16 cellular contexts compared by ENCODE assay signal in the genomic region with DNA sequence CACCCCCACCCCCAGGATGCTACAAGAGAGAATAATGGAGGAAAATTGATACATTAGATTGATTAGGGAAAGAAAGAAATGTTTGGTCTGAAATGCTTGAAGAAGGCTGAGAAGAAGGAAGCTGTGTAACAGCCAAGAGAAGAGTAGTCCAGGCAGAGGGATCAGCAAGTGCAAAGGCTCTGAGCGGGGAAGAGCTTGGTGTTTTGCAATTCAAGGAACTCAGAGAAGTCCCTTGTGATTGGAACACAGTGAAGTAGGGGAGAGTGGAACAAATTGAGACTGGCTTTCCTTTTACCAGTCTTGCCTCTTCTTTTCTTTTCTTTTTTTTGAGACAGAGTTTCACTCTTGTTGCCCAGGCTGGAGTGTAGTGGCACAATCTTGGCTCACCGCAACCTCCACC.
A peak's percentile ranks its signal among the peaks of the same experiment; 100 is the strongest.
DNase-seq lines count a peak whose midpoint lies in the region; ATAC-seq and TF ChIP-seq lines count a peak whose summit lies in the region.
"Had no signal": no experiment of that assay in that cellular context is flagged by ENCODE, and none has a peak within 500 bp of the region (broad histone marks: within the 10 kb centered on the region; RNA-seq: fewer than 3 reads in every experiment).

No MANE protein-coding gene starts in this region.

- TF ChIP-seq CTCF in NB4 (IDR thresholded peaks at IDR 0.05; ENCODE audit: low read depth, low read length) = no peak
- no peak for TF ChIP-seq CTCF in brain (conservative IDR thresholded peaks at IDR 0.05)
- no peak for TF ChIP-seq CTCF in stomach (IDR thresholded peaks at IDR 0.05)

- peak overlapping the region; percentile 80 for H3K4me3 Mint-ChIP-seq in activated naive CD8-positive, alpha-beta T cell
- H3K4me3 Mint-ChIP-seq in activated naive CD8-positive, alpha-beta T cell treated with anti-CD3 and anti-CD28 coated beads for 36 hours = no peak overlapping the region
- H3K4me3 Mint-ChIP-seq in brain = peak overlapping the region in 3 of 5 experiments; percentile 76 to 87 (median 78)
- no peak overlapping the region for H3K4me3 Mint-ChIP-seq in stimulated activated memory B cell treated with anti-CD40 and anti-IgM and Interleukin-4, amounts not matched to agents 10 μg/mL and 1 μg/mL and 100 μg/mL, for 72 hours

- H3K4me1 ChIP-seq in stomach = peaks cover 6 to 25% (median 10%) of the 10 kb centered on the region in 4 donors

- peak overlapping the region in 1 of 5 donors; percentile 94 for H3K27ac ChIP-seq in stomach

- no peak for DNase-seq in activated naive CD8-positive, alpha-beta T cell treated with anti-CD3 and anti-CD28 coated beads for 36 hours
- DNase-seq in NB4 (ENCODE audit: low read depth) (peak; percentile 29), T-helper 1 cell (no peak), iPS-NIHi11 (ENCODE audit: low spot score) (no peak), stomach (no peak)
- DNase-seq: activated CD4-positive, alpha-beta T cell treated with anti-CD3 and anti-CD28 coated beads for 1 hour; activated gamma-delta T cell; EL; Kasumi-1; kidney; NCI-H2081 had no signal

- H3K4me3 ChIP-seq in NB4 (ENCODE audit: low read depth, low read length) (no peak overlapping the region), stomach (no peak overlapping the region)

- intact Hi-C loops in stomach (cut with DNase I; ENCODE audit: low total_unique reads) = no loop called here

- H3K27me3 ChIP-seq in stomach = no peaks in the 10 kb centered on the region

- TF ChIP-seq EP300 in stomach (IDR thresholded peaks at IDR 0.05) = no peak

- TF ChIP-seq POLR2A in NB4 (IDR thresholded peaks at IDR 0.05; ENCODE audit: extremely low read depth, insufficient read length) (no peak), stomach (IDR thresholded peaks at IDR 0.05) (no peak)

- WGBS in stomach, 5 donors = 89 to 98% (median 96%) methylated on average over 2 of the region's 2 CpGs

- no peaks in the 10 kb centered on the region for H3K9me3 Mint-ChIP-seq in activated naive CD8-positive, alpha-beta T cell (ENCODE audit: low read depth)
- no peaks in the 10 kb centered on the region for H3K9me3 Mint-ChIP-seq in activated naive CD8-positive, alpha-beta T cell treated with anti-CD3 and anti-CD28 coated beads for 36 hours
- no peaks in the 10 kb centered on the region for H3K9me3 Mint-ChIP-seq in brain
- H3K9me3 Mint-ChIP-seq in stimulated activated memory B cell treated with anti-CD40 and anti-IgM and Interleukin-4, amounts not matched to agents 10 μg/mL and 1 μg/mL and 100 μg/mL, for 72 hours = no peaks in the 10 kb centered on the region
- H3K9me3 Mint-ChIP-seq: stimulated activated naive CD8-positive, alpha-beta T cell treated with anti-CD3 and anti-CD28 coated beads, Interleukin-15, amount 100 ng/mL, for 72 hours had no signal

- peak overlapping the region; percentile 71 for H3K27ac Mint-ChIP-seq in activated naive CD8-positive, alpha-beta T cell
- no peak overlapping the region for H3K27ac Mint-ChIP-seq in activated naive CD8-positive, alpha-beta T cell treated with anti-CD3 and anti-CD28 coated beads for 36 hours
- H3K27ac Mint-ChIP-seq in brain = no peak overlapping the region
- H3K27ac Mint-ChIP-seq in stimulated activated memory B cell treated with anti-CD40 and anti-IgM and Interleukin-4, amounts not matched to agents 10 μg/mL and 1 μg/mL and 100 μg/mL, for 72 hours = peak overlapping the region; percentile 92
- H3K27ac Mint-ChIP-seq: stimulated activated naive CD8-positive, alpha-beta T cell treated with anti-CD3 and anti-CD28 coated beads, Interleukin-15, amount 100 ng/mL, for 72 hours had no signal

- no peaks in the 10 kb centered on the region for H3K36me3 Mint-ChIP-seq in activated naive CD8-positive, alpha-beta T cell
- H3K36me3 Mint-ChIP-seq in activated naive CD8-positive, alpha-beta T cell treated with anti-CD3 and anti-CD28 coated beads for 36 hours = peaks cover 1% of the 10 kb centered on the region
- H3K36me3 Mint-ChIP-seq in brain = no peaks in the 10 kb centered on the region
- no peaks in the 10 kb centered on the region for H3K36me3 Mint-ChIP-seq in stimulated activated memory B cell treated with anti-CD40 and anti-IgM and Interleukin-4, amounts not matched to agents 10 μg/mL and 1 μg/mL and 100 μg/mL, for 72 hours

- peaks cover 6% of the 10 kb centered on the region for H3K27me3 Mint-ChIP-seq in activated naive CD8-positive, alpha-beta T cell
- H3K27me3 Mint-ChIP-seq in activated naive CD8-positive, alpha-beta T cell treated with anti-CD3 and anti-CD28 coated beads for 36 hours = peaks cover 3% of the 10 kb centered on the region
- peaks cover 32% of the 10 kb centered on the region for H3K27me3 Mint-ChIP-seq in brain
- peaks cover 9% of the 10 kb centered on the region for H3K27me3 Mint-ChIP-seq in stimulated activated memory B cell treated with anti-CD40 and anti-IgM and Interleukin-4, amounts not matched to agents 10 μg/mL and 1 μg/mL and 100 μg/mL, for 72 hours

- no peaks in the 10 kb centered on the region for H3K9me3 ChIP-seq in stomach

- no peak for ATAC-seq in stimulated activated memory B cell treated with anti-CD40 and anti-IgM and Interleukin-4, amounts not matched to agents 10 μg/mL and 1 μg/mL and 100 μg/mL, for 72 hours
- ATAC-seq: right cardiac atrium; stimulated activated naive CD8-positive, alpha-beta T cell treated with anti-CD3 and anti-CD28 coated beads, Interleukin-15, amount 100 ng/mL, for 72 hours had no signal

- peaks cover 20% of the 10 kb centered on the region for H3K4me1 Mint-ChIP-seq in activated naive CD8-positive, alpha-beta T cell (ENCODE audit: low read depth)
- peaks cover 13% of the 10 kb centered on the region for H3K4me1 Mint-ChIP-seq in activated naive CD8-positive, alpha-beta T cell treated with anti-CD3 and anti-CD28 coated beads for 36 hours
- peaks cover 19% of the 10 kb centered on the region for H3K4me1 Mint-ChIP-seq in brain
- peaks cover 26% of the 10 kb centered on the region for H3K4me1 Mint-ChIP-seq in stimulated activated memory B cell treated with anti-CD40 and anti-IgM and Interleukin-4, amounts not matched to agents 10 μg/mL and 1 μg/mL and 100 μg/mL, for 72 hours

- no peaks in the 10 kb centered on the region for H3K36me3 ChIP-seq in stomach

Comparison
In these comparisons a context has a peak if more than half of its experiments do, and no peak if none do; other contexts are left out.
1. H3K27ac Mint-ChIP-seq: peak in activated naive CD8-positive, alpha-beta T cell (single experiment) and stimulated activated memory B cell treated with anti-CD40 and anti-IgM and Interleukin-4, amounts not matched to agents 10 μg/mL and 1 μg/mL and 100 μg/mL, for 72 hours (single experiment); none in activated naive CD8-positive, alpha-beta T cell treated with anti-CD3 and anti-CD28 coated beads for 36 hours (single experiment) and brain (0 of 5).
2. H3K4me3 Mint-ChIP-seq: peak in activated naive CD8-positive, alpha-beta T cell (single experiment) and brain (3 of 5); none in activated naive CD8-positive, alpha-beta T cell treated with anti-CD3 and anti-CD28 coated beads for 36 hours (single experiment) and stimulated activated memory B cell treated with anti-CD40 and anti-IgM and Interleukin-4, amounts not matched to agents 10 μg/mL and 1 μg/mL and 100 μg/mL, for 72 hours (single experiment).